ENCODE assay signal across 19 cellular contexts in genomic region chr17:39628655-39629493, GRCh38. TPM values are rescaled to one million over a fixed set of nuclear protein-coding genes. Genes with fewer than 3 reads are reported as not detected.
DNase-seq lines count a peak whose midpoint lies in the region; ATAC-seq, FAIRE-seq and TF ChIP-seq lines count a peak whose summit lies in the region.
"Had no signal": no experiment of that assay in that cellular context is flagged by ENCODE, and none has a peak within 500 bp of the region (broad histone marks: within the 10 kb centered on the region; RNA-seq: fewer than 3 reads in every experiment).

No MANE protein-coding gene starts in this region.

- H3K27me3 ChIP-seq in endodermal cell (ENCODE audit: control insufficient read depth, insufficient read depth, low read length, poor library complexity, severe bottlenecking) (peaks cover 43% of the 10 kb centered on the region), small intestine (ENCODE audit: control insufficient read depth in 2 of 2, insufficient read depth in 2 of 2, low read length in 2 of 2) (peaks cover 0 to 12% of the 10 kb centered on the region in 2 donors)
- H3K27me3 ChIP-seq in CD8-positive, alpha-beta T cell (ENCODE audit: insufficient read depth, low read length): peaks cover 13% of the 10 kb centered on the region

- no peak overlapping the region for H3K4me3 Mint-ChIP-seq in endodermal cell
- H3K4me3 Mint-ChIP-seq in activated CD8-positive, alpha-beta memory T cell treated with anti-CD3 and anti-CD28 coated beads, Interleukin-2, amount 10 ng/mL, durations not matched to agents 7 days and 5 days: no peak overlapping the region
- H3K4me3 Mint-ChIP-seq in CD8-positive, alpha-beta T cell: no peak overlapping the region
- H3K4me3 Mint-ChIP-seq: activated CD4-positive, alpha-beta T cell treated with anti-CD3 and anti-CD28 coated beads for 36 hours; activated naive CD8-positive, alpha-beta T cell treated with anti-CD3 and anti-CD28 coated beads for 36 hours had no signal

- H3K4me3 ChIP-seq in endodermal cell (ENCODE audit: low read length) (no peak overlapping the region), small intestine (ENCODE audit: low read depth in 1 of 2, low read length in 2 of 2) (peak overlapping the region in 1 of 2 donors; percentile 4)
- no peak overlapping the region for H3K4me3 ChIP-seq in CD8-positive, alpha-beta T cell (ENCODE audit: low read depth, low read length)

- no peak overlapping the region for H3K27ac Mint-ChIP-seq in endodermal cell
- no peak overlapping the region for H3K27ac Mint-ChIP-seq in activated CD8-positive, alpha-beta memory T cell treated with anti-CD3 and anti-CD28 coated beads, Interleukin-2, amount 10 ng/mL, durations not matched to agents 7 days and 5 days
- no peak overlapping the region for H3K27ac Mint-ChIP-seq in CD8-positive, alpha-beta T cell
- H3K27ac Mint-ChIP-seq: activated CD4-positive, alpha-beta T cell treated with anti-CD3 and anti-CD28 coated beads for 36 hours; activated naive CD8-positive, alpha-beta T cell treated with anti-CD3 and anti-CD28 coated beads for 36 hours had no signal

- no peak for ATAC-seq in activated CD8-positive, alpha-beta memory T cell treated with anti-CD3 and anti-CD28 coated beads, Interleukin-2, amount 10 ng/mL, durations not matched to agents 7 days and 5 days
- ATAC-seq in CD8-positive, alpha-beta T cell: no peak
- ATAC-seq in HG03196 (IDR thresholded peaks at IDR 0.05; ENCODE audit: unreplicated experiment): no peak
- ATAC-seq: activated CD4-positive, alpha-beta T cell treated with anti-CD3 and anti-CD28 coated beads for 36 hours had no signal

- H3K36me3 Mint-ChIP-seq in endodermal cell (ENCODE audit: low read depth): no peaks in the 10 kb centered on the region
- no peaks in the 10 kb centered on the region for H3K36me3 Mint-ChIP-seq in activated CD8-positive, alpha-beta memory T cell treated with anti-CD3 and anti-CD28 coated beads, Interleukin-2, amount 10 ng/mL, durations not matched to agents 7 days and 5 days
- no peaks in the 10 kb centered on the region for H3K36me3 Mint-ChIP-seq in CD8-positive, alpha-beta T cell
- H3K36me3 Mint-ChIP-seq: activated naive CD8-positive, alpha-beta T cell treated with anti-CD3 and anti-CD28 coated beads for 36 hours had no signal

- peaks cover 10% of the 10 kb centered on the region for H3K4me1 ChIP-seq in endodermal cell (ENCODE audit: control insufficient read depth, insufficient read depth, low read length)
- H3K4me1 ChIP-seq in small intestine (ENCODE audit: control insufficient read depth in 2 of 2, insufficient read depth in 1 of 2, low read depth in 1 of 2, low read length in 1 of 2): peaks cover 0 to 3% of the 10 kb centered on the region in 2 donors
- peaks cover 11% of the 10 kb centered on the region for H3K4me1 ChIP-seq in CD8-positive, alpha-beta T cell (ENCODE audit: insufficient read depth, low read length)

- POLR2A ChIA-PET in CD8-positive, alpha-beta T cell (lab: Charles Lee): no interaction called here

- H3K9me3 Mint-ChIP-seq in endodermal cell: no peaks in the 10 kb centered on the region
- no peaks in the 10 kb centered on the region for H3K9me3 Mint-ChIP-seq in activated CD8-positive, alpha-beta memory T cell treated with anti-CD3 and anti-CD28 coated beads, Interleukin-2, amount 10 ng/mL, durations not matched to agents 7 days and 5 days (ENCODE audit: low read depth)
- no peaks in the 10 kb centered on the region for H3K9me3 Mint-ChIP-seq in CD8-positive, alpha-beta T cell
- H3K9me3 Mint-ChIP-seq: activated naive CD8-positive, alpha-beta T cell treated with anti-CD3 and anti-CD28 coated beads for 36 hours had no signal

- H3K27me3 Mint-ChIP-seq in endodermal cell (ENCODE audit: insufficient read depth): peaks cover 45% of the 10 kb centered on the region
- H3K27me3 Mint-ChIP-seq in activated CD8-positive, alpha-beta memory T cell treated with anti-CD3 and anti-CD28 coated beads, Interleukin-2, amount 10 ng/mL, durations not matched to agents 7 days and 5 days: peaks cover 40% of the 10 kb centered on the region
- peaks cover 38% of the 10 kb centered on the region for H3K27me3 Mint-ChIP-seq in CD8-positive, alpha-beta T cell (ENCODE audit: low read depth)

- H3K9ac ChIP-seq in endodermal cell (ENCODE audit: extremely low read depth, low read length, poor library complexity, severe bottlenecking): no peak overlapping the region

- H3K36me3 ChIP-seq in endodermal cell (ENCODE audit: control insufficient read depth, insufficient read depth, low read length) (no peaks in the 10 kb centered on the region), small intestine (ENCODE audit: control insufficient read depth in 2 of 2, insufficient read depth in 2 of 2, low read length in 2 of 2) (no peaks in the 10 kb centered on the region)
- no peaks in the 10 kb centered on the region for H3K36me3 ChIP-seq in CD8-positive, alpha-beta T cell (ENCODE audit: insufficient read depth, low read length)

- H3K27ac ChIP-seq in endodermal cell (ENCODE audit: low read depth, low read length) (no peak overlapping the region), small intestine (ENCODE audit: low read depth in 1 of 2, low read length in 1 of 2) (peak overlapping the region; percentile 68 to 91)
- no peak overlapping the region for H3K27ac ChIP-seq in CD8-positive, alpha-beta T cell (ENCODE audit: low read depth, low read length)

- H3K9me3 ChIP-seq in endodermal cell (ENCODE audit: control insufficient read depth, low read length): no peaks in the 10 kb centered on the region
- H3K9me3 ChIP-seq in small intestine (ENCODE audit: control insufficient read depth, low read depth): no peaks in the 10 kb centered on the region
- no peaks in the 10 kb centered on the region for H3K9me3 ChIP-seq in CD8-positive, alpha-beta T cell (ENCODE audit: low read length)

- TF ChIP-seq CTCF in endodermal cell (conservative IDR thresholded peaks at IDR 0.05): no peak
- no peak for TF ChIP-seq CTCF in CD8-positive, alpha-beta T cell (IDR thresholded peaks at IDR 0.05)

- no peak for FAIRE-seq in small intestine (lab: Jason Lieb, UNC)

- peak; percentile 34 for DNase-seq in NCI-H2029 (lab: John Stamatoyannopoulos, UW)
- DNase-seq in NCI-H2029 treated with DMSO at 0.1 percent for 48 hours (lab: John Stamatoyannopoulos, UW): no peak
- peak; percentile 34 to 70 for DNase-seq in NCI-H526 (lab: John Stamatoyannopoulos, UW)
- peak; percentile 58 for DNase-seq in endodermal cell
- DNase-seq in small intestine: peak; percentile 96
- DNase-seq in activated CD8-positive, alpha-beta memory T cell treated with anti-CD3 and anti-CD28 coated beads, Interleukin-2, amount 10 ng/mL, durations not matched to agents 7 days and 5 days: no peak
- no peak for DNase-seq in CD8-positive, alpha-beta T cell
- DNase-seq: activated CD4-positive, alpha-beta T cell treated with anti-CD3 and anti-CD28 coated beads for 36 hours; activated naive CD8-positive, alpha-beta T cell treated with anti-CD3 and anti-CD28 coated beads for 36 hours; cerebellar nuclear complex; GF-D8; islet precursor cell; NCI-H524 treated with DMSO at 0.1 percent for 48 hours; T-helper 2 cell had no signal

- intact Hi-C loops in CD8-positive, alpha-beta T cell (cut with DNase I, micrococcal nuclease): no loop called here

- peaks cover 26% of the 10 kb centered on the region for H3K4me1 Mint-ChIP-seq in endodermal cell
- H3K4me1 Mint-ChIP-seq in activated CD8-positive, alpha-beta memory T cell treated with anti-CD3 and anti-CD28 coated beads, Interleukin-2, amount 10 ng/mL, durations not matched to agents 7 days and 5 days: peaks cover 9% of the 10 kb centered on the region
- H3K4me1 Mint-ChIP-seq in CD8-positive, alpha-beta T cell (ENCODE audit: low read depth): peaks cover 22% of the 10 kb centered on the region

- 69 to 72% methylated on average over 2 to 10 of the region's 10 CpGs for WGBS in endodermal cell (ENCODE audit: insufficient coverage in 1 of 2, insufficient read length in 1 of 2), 2 experiments
- WGBS in small intestine, 3 donors: 19 to 47% (median 21%) methylated on average over 10 of the region's 10 CpGs

- CTCF ChIA-PET in activated CD8-positive, alpha-beta memory T cell treated with anti-CD3 and anti-CD28 coated beads, Interleukin-2, amount 10 ng/mL, durations not matched to agents 7 days and 5 days (lab: Charles Lee): interaction anchor here (1.8 to 17.8 kb wide), 4 partner anchors 8 to 101 kb away, joined by 6 to 307 read pairs (median 264); partner anchors contain the start of genes MIEN1, PNMT, PPP1R1B and TCAP
- CTCF ChIA-PET in CD8-positive, alpha-beta T cell (lab: Charles Lee): interaction anchor here (0.8 to 16.6 kb wide), 9 partner anchors 6 to 125 kb away, joined by 3 to 263 read pairs (median 4); partner anchors contain the start of genes PNMT, PPP1R1B and STARD3

RNA-seq across cellular contexts. Expression of gene PPP1R1B, which starts 2.1 kb away (rescaled TPM):
- 1 to 10 TPM; 1.0 to 2.1 TPM for total RNA-seq in endodermal cell
- 0.46 TPM for polyA plus RNA-seq in endodermal cell (2013, experiment 1 of 2)
- not detected for polyA plus RNA-seq in endodermal cell (2013, experiment 2 of 2)
- 100 to 1,000 TPM in 1 of 3 donors, 10 to 100 TPM in 2; 44.9 to 266 (median 46.7) TPM for polyA plus RNA-seq in small intestine
- not detected for total RNA-seq in activated CD8-positive, alpha-beta memory T cell treated with anti-CD3 and anti-CD28 coated beads, Interleukin-2, amount 10 ng/mL, durations not matched to agents 7 days and 5 days
- not detected for total RNA-seq in CD8-positive, alpha-beta T cell
- total RNA-seq: activated naive CD8-positive, alpha-beta T cell treated with anti-CD3 and anti-CD28 coated beads for 36 hours; epithelial cell of proximal tubule; myocyte had no signal

RNA-seq across cellular contexts. Expression of gene STARD3, which starts 8.1 kb away (rescaled TPM):
- total RNA-seq in endodermal cell: 10 to 100 TPM; 60.3 to 60.5 TPM
- polyA plus RNA-seq in endodermal cell (2013, experiment 1 of 2): 52.0 TPM
- polyA plus RNA-seq in endodermal cell (2013, experiment 2 of 2): 54.0 TPM
- 10 to 100 TPM; 56.0 to 80.2 (median 72.0) TPM for polyA plus RNA-seq in small intestine
- 10 to 100 TPM; 70.5 to 75.7 TPM for total RNA-seq in activated CD8-positive, alpha-beta memory T cell treated with anti-CD3 and anti-CD28 coated beads, Interleukin-2, amount 10 ng/mL, durations not matched to agents 7 days and 5 days
- total RNA-seq in CD8-positive, alpha-beta T cell: 100 to 1,000 TPM; 102 to 118 TPM

RNA-seq across cellular contexts. Expression of gene NEUROD2, which starts 21.2 kb away (rescaled TPM):
- not detected for total RNA-seq in endodermal cell
- not detected for polyA plus RNA-seq in endodermal cell (2013, experiment 1 of 2)
- polyA plus RNA-seq in endodermal cell (2013, experiment 2 of 2): not detected
- polyA plus RNA-seq in small intestine: under 1 TPM in 2 of 3 donors, not detected in 1; 0.04 to 0.27 TPM
- not detected for total RNA-seq in activated CD8-positive, alpha-beta memory T cell treated with anti-CD3 and anti-CD28 coated beads, Interleukin-2, amount 10 ng/mL, durations not matched to agents 7 days and 5 days
- total RNA-seq in CD8-positive, alpha-beta T cell: not detected
- total RNA-seq: activated CD4-positive, alpha-beta T cell treated with anti-CD3 and anti-CD28 coated beads for 36 hours; activated naive CD8-positive, alpha-beta T cell treated with anti-CD3 and anti-CD28 coated beads for 36 hours; epithelial cell of proximal tubule; renal cortical epithelial cell; urinary bladder had no signal
- polyA plus RNA-seq: urinary bladder had no signal

RNA-seq across cellular contexts. Expression of gene TCAP, which starts 36.3 kb away (rescaled TPM):
- total RNA-seq in endodermal cell: 1 to 10 TPM; 1.5 to 1.9 TPM
- polyA plus RNA-seq in endodermal cell (2013, experiment 1 of 2): 2.5 TPM
- 2.1 TPM for polyA plus RNA-seq in endodermal cell (2013, experiment 2 of 2)
- 10 to 100 TPM in 1 of 3 donors, 1 to 10 TPM in 1, under 1 TPM in 1; 0.85 to 27.6 (median 5.4) TPM for polyA plus RNA-seq in small intestine
- 1 to 10 TPM; 1.1 to 1.3 TPM for total RNA-seq in activated CD8-positive, alpha-beta memory T cell treated with anti-CD3 and anti-CD28 coated beads, Interleukin-2, amount 10 ng/mL, durations not matched to agents 7 days and 5 days
- total RNA-seq in CD8-positive, alpha-beta T cell: 1 to 10 TPM; 4.2 to 5.2 TPM
- total RNA-seq: epithelial cell of proximal tubule had no signal

RNA-seq across cellular contexts. Expression of gene PNMT, which starts 39.4 kb away (rescaled TPM):
- total RNA-seq in endodermal cell: 1 to 10 TPM in 1 of 2 donors, under 1 TPM in 1; 0.55 to 1.0 TPM
- polyA plus RNA-seq in endodermal cell (2013, experiment 1 of 2): 0.71 TPM
- polyA plus RNA-seq in endodermal cell (2013, experiment 2 of 2): 0.37 TPM
- 1 to 10 TPM; 3.4 to 7.8 (median 6.5) TPM for polyA plus RNA-seq in small intestine
- total RNA-seq in activated CD8-positive, alpha-beta memory T cell treated with anti-CD3 and anti-CD28 coated beads, Interleukin-2, amount 10 ng/mL, durations not matched to agents 7 days and 5 days: not detected
- under 1 TPM in 1 of 2 experiments, not detected in 1; 0.43 TPM for total RNA-seq in CD8-positive, alpha-beta T cell
- total RNA-seq: activated CD4-positive, alpha-beta T cell treated with anti-CD3 and anti-CD28 coated beads for 36 hours; activated naive CD8-positive, alpha-beta T cell treated with anti-CD3 and anti-CD28 coated beads for 36 hours; epithelial cell of proximal tubule; urinary bladder had no signal

Comparison
In these comparisons a context has a peak if more than half of its experiments do, and no peak if none do; other contexts are left out.
1. DNase-seq: peak in NCI-H2029 (single experiment), NCI-H526 (2 of 2), endodermal cell (single experiment) and small intestine (single experiment); none in NCI-H2029 treated with DMSO at 0.1 percent for 48 hours (single experiment), activated CD8-positive, alpha-beta memory T cell treated with anti-CD3 and anti-CD28 coated beads, Interleukin-2, amount 10 ng/mL, durations not matched to agents 7 days and 5 days (single experiment) and CD8-positive, alpha-beta T cell (0 of 7).
2. H3K27ac ChIP-seq: peak in small intestine (2 of 2); none in endodermal cell (single experiment) and CD8-positive, alpha-beta T cell (single experiment).